ENCODE assay signal across 18 cellular contexts in genomic region chr18:9488535-9488934, GRCh38.
"Had no signal": no experiment of that assay in that cellular context is flagged by ENCODE, and none has a peak within 500 bp of the region (broad histone marks: within the 10 kb centered on the region; RNA-seq: fewer than 3 reads in every experiment).

No MANE protein-coding gene starts in this region.

- ATAC-seq: activated T-helper 17 cell treated with anti-CD3 and anti-CD28 coated beads, Interleukin-2, amount 50 U/mL, for 72 hours; left lobe of liver; stimulated activated naive B cell treated with anti-CD40 and anti-IgM and Interleukin-4, amounts not matched to agents 10 μg/mL and 1 μg/mL and 100 μg/mL, for 72 hours had no signal

- H3K4me1 Mint-ChIP-seq: neural progenitor cell had no signal

- H3K4me3 Mint-ChIP-seq: activated T-helper 17 cell treated with anti-CD3 and anti-CD28 coated beads, Interleukin-2, amount 50 U/mL, for 72 hours; naive B cell; neural progenitor cell; stimulated activated naive B cell treated with anti-CD40 and anti-IgM and Interleukin-4, amounts not matched to agents 10 μg/mL and 1 μg/mL and 100 μg/mL, for 72 hours had no signal

- H3K9me3 Mint-ChIP-seq: activated T-helper 17 cell treated with anti-CD3 and anti-CD28 coated beads, Interleukin-2, amount 50 U/mL, for 72 hours had no signal

- H3K27me3 Mint-ChIP-seq: activated T-helper 17 cell treated with anti-CD3 and anti-CD28 coated beads, Interleukin-2, amount 50 U/mL, for 72 hours; naive B cell; stimulated activated naive B cell treated with anti-CD40 and anti-IgM and Interleukin-4, amounts not matched to agents 10 μg/mL and 1 μg/mL and 100 μg/mL, for 72 hours had no signal

- H3K27me3 ChIP-seq: dorsolateral prefrontal cortex, neural progenitor cell, sigmoid colon, thyroid gland, uterus had no signal

- DNase-seq: activated CD4-positive, alpha-beta T cell treated with anti-CD3 and anti-CD28 coated beads, Interleukin-2, amount 50 U/mL, for 48 hours; activated CD4-positive, CD25-positive, alpha-beta regulatory T cell treated with anti-CD3 and anti-CD28 coated beads, Interleukin-2, amount 50 U/mL, for 72 hours; activated naive CD4-positive, alpha-beta T cell treated with Interleukin-2 at 50 U/mL for 16 hours; anterior cingulate cortex; dorsolateral prefrontal cortex; islet precursor cell; mammary epithelial cell; naive B cell; sigmoid colon; stimulated activated CD4-positive, alpha-beta T cell treated with anti-CD3 and anti-CD28 coated beads, Interleukin-12 subunit alpha, Interleukin-12 subunit beta, amount 100 ng/mL, for 4 hours; stimulated activated naive B cell treated with anti-CD40 and anti-IgM and Interleukin-4, amounts not matched to agents 10 μg/mL and 1 μg/mL and 100 μg/mL, for 72 hours; T-helper 9 cell; thyroid gland; uterus had no signal

- H3K36me3 ChIP-seq: neural progenitor cell, sigmoid colon, thyroid gland, uterus had no signal

- H3K27ac Mint-ChIP-seq: activated T-helper 17 cell treated with anti-CD3 and anti-CD28 coated beads, Interleukin-2, amount 50 U/mL, for 72 hours; naive B cell; neural progenitor cell; stimulated activated naive B cell treated with anti-CD40 and anti-IgM and Interleukin-4, amounts not matched to agents 10 μg/mL and 1 μg/mL and 100 μg/mL, for 72 hours had no signal

- H3K27ac ChIP-seq: dorsolateral prefrontal cortex, neural progenitor cell, parathyroid adenoma, sigmoid colon, thyroid gland, uterus had no signal

- H3K9me3 ChIP-seq: sigmoid colon, thyroid gland, uterus had no signal

- H3K4me3 ChIP-seq: dorsolateral prefrontal cortex, neural progenitor cell, sigmoid colon, thyroid gland, uterus had no signal

- H3K4me1 ChIP-seq: neural progenitor cell, parathyroid adenoma, thyroid gland, uterus had no signal
